24 cellular contexts compared by ENCODE assay signal in the genomic region with DNA sequence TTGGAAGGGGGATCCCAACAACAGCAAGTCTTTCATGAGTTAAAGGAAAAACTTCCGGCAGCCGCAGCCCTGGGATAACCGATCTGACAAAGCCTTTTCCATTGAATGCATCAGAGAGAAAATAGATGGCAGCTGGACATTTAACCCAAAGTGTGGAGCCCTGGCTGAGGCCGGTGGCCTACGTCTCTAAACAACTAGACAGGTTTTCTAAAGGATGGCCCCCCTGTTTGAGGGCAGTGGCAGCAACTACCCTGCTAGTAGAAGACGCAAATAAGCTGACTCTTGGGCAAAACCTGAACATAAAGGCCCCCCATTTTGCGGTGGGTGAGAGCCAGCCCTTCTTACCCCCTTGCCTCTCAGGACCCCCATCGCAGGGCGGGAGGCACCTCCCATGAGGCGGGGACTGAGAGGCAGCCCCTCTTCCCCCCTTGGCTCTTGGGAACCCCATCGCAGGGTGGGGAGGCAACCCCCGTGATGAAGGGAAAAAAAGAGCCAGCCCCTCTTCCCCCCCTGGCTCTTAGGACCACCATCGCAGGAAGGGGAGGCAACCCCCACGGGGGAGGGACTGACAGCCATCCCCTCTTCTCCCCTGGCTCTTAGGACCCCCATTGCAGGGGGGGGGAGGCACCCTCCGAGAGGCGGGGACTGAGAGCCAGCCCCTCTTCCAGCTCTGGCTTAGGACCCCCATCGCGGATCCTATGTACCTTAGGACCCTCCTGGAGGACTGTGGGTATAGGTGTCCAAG.
DNase-seq lines count a peak whose midpoint lies in the region; FAIRE-seq and TF ChIP-seq lines count a peak whose summit lies in the region.
"Had no signal": no experiment of that assay in that cellular context is flagged by ENCODE, and none has a peak within 500 bp of the region (broad histone marks: within the 10 kb centered on the region; RNA-seq: fewer than 3 reads in every experiment).

No MANE protein-coding gene starts in this region.

- H3K36me3 Mint-ChIP-seq in osteocyte (ENCODE audit: unreplicated experiment) = no peaks in the 10 kb centered on the region

- H3K27ac ChIP-seq in kidney (ENCODE audit: low read depth in 2 of 2, low read length in 2 of 2) (no peak overlapping the region), vagina (no peak overlapping the region)
- H3K27ac ChIP-seq: 22Rv1, A549, C4-2B had no signal

- H3K9me3 Mint-ChIP-seq in osteocyte (ENCODE audit: unreplicated experiment) = no peaks in the 10 kb centered on the region
- H3K9me3 Mint-ChIP-seq: CD4-positive, alpha-beta T cell had no signal

- TF ChIP-seq CTCF in kidney (IDR thresholded peaks at IDR 0.05; ENCODE audit: borderline replicate concordance, extremely low read depth, insufficient read depth) (no peak), osteocyte (IDR thresholded peaks at IDR 0.05) (no peak), vagina (IDR thresholded peaks at IDR 0.05) (no peak)

- no peaks in the 10 kb centered on the region for H3K27me3 Mint-ChIP-seq in osteocyte (ENCODE audit: unreplicated experiment)
- H3K27me3 Mint-ChIP-seq: CD4-positive, alpha-beta T cell had no signal

- no peak overlapping the region for H3K9ac ChIP-seq in kidney (ENCODE audit: low read length in 2 of 2)

- DNase-seq in NCI-H146 (lab: John Stamatoyannopoulos, UW) = peak; percentile 41
- DNase-seq in NCI-H146 treated with DMSO at 0.1 percent for 48 hours (lab: John Stamatoyannopoulos, UW; ENCODE audit: unreplicated experiment) = no peak
- peak; percentile 41 for DNase-seq in kidney
- DNase-seq in osteocyte (ENCODE audit: extremely low spot score, unreplicated experiment) = peak; percentile 64
- peak; percentile 74 to 77 for DNase-seq in vagina (ENCODE audit: extremely low spot score in 2 of 2)
- DNase-seq in NCI-H2196 treated with DMSO at 0.1 percent for 48 hours (lab: John Stamatoyannopoulos, UW; ENCODE audit: unreplicated experiment) = no peak
- no peak for DNase-seq in DMS114 treated with DMSO at 0.1 percent for 48 hours (lab: John Stamatoyannopoulos, UW; ENCODE audit: unreplicated experiment)
- no peak for DNase-seq in NCI-H526 (lab: John Stamatoyannopoulos, UW)
- DNase-seq: AML-193; Caco-2; CD4-positive, alpha-beta T cell; DMS153; DMS79; GDM1; GOT3; H7; HFFc6 had no signal

- intact Hi-C loops in kidney (cut with DNase I) (no loop called here), vagina (cut with DNase I) (no loop called here)

- no peak overlapping the region for H3K27ac Mint-ChIP-seq in osteocyte (ENCODE audit: unreplicated experiment)
- H3K27ac Mint-ChIP-seq: CD4-positive, alpha-beta T cell; HFFc6 had no signal

- H3K27me3 ChIP-seq in vagina = no peaks in the 10 kb centered on the region

- no peak for TF ChIP-seq POLR2A in vagina (IDR thresholded peaks at IDR 0.05)

- FAIRE-seq in kidney (lab: Jason Lieb, UNC) = no peak
- FAIRE-seq: A549, D721Med, GM12892, GM18507, HepG2 had no signal

- H3K9me3 ChIP-seq in kidney (ENCODE audit: control insufficient read depth in 1 of 2, low read length in 2 of 2) = no peaks in the 10 kb centered on the region
- no peaks in the 10 kb centered on the region for H3K9me3 ChIP-seq in vagina
- H3K9me3 ChIP-seq: A549, Caco-2 had no signal

- no peaks in the 10 kb centered on the region for H3K4me1 ChIP-seq in kidney (ENCODE audit: control insufficient read depth in 1 of 2, insufficient read depth in 1 of 2, low read depth in 1 of 2, low read length in 2 of 2)
- H3K4me1 ChIP-seq in vagina = no peaks in the 10 kb centered on the region
- H3K4me1 ChIP-seq: A549, Caco-2 had no signal

- H3K4me3 ChIP-seq in kidney (ENCODE audit: low read length in 2 of 2) = no peak overlapping the region
- no peak overlapping the region for H3K4me3 ChIP-seq in vagina
- H3K4me3 ChIP-seq: A549 had no signal

- H3K4me1 Mint-ChIP-seq in osteocyte (ENCODE audit: unreplicated experiment) = no peaks in the 10 kb centered on the region

- no peak overlapping the region for H3K4me3 Mint-ChIP-seq in osteocyte (ENCODE audit: unreplicated experiment)
- H3K4me3 Mint-ChIP-seq: CD4-positive, alpha-beta T cell; HFFc6 had no signal

- H3K36me3 ChIP-seq in kidney (ENCODE audit: control insufficient read depth in 1 of 2, insufficient read depth in 2 of 2, low read length in 2 of 2) (no peaks in the 10 kb centered on the region), vagina (no peaks in the 10 kb centered on the region)

Comparison
In these comparisons a context has a peak if more than half of its experiments do, and no peak if none do; other contexts are left out.
1. DNase-seq: peak in NCI-H146 (single experiment), kidney (single experiment), osteocyte (single experiment) and vagina (2 of 2); none in NCI-H146 treated with DMSO at 0.1 percent for 48 hours (single experiment), NCI-H2196 treated with DMSO at 0.1 percent for 48 hours (single experiment), DMS114 treated with DMSO at 0.1 percent for 48 hours (single experiment) and NCI-H526 (0 of 2).